Comparison of ENCODE assay signal across 9 cellular contexts in genomic region chr3:87260270-87260669, GRCh38. TPM values are rescaled to one million over a fixed set of nuclear protein-coding genes. Genes with fewer than 3 reads are reported as not detected.
DNase-seq lines count a peak whose midpoint lies in the region; ATAC-seq and TF ChIP-seq lines count a peak whose summit lies in the region.
"Had no signal": no experiment of that assay in that cellular context is flagged by ENCODE, and none has a peak within 500 bp of the region (broad histone marks: within the 10 kb centered on the region; RNA-seq: fewer than 3 reads in every experiment).

No MANE protein-coding gene starts in this region.

- ATAC-seq in GM18502 (IDR thresholded peaks at IDR 0.05; ENCODE audit: poor library complexity, unreplicated experiment) (peak; percentile 84), HG03103 (IDR thresholded peaks at IDR 0.05; ENCODE audit: low read depth, unreplicated experiment) (peak; percentile 73), left lung (peak; percentile 61), omental fat pad (ENCODE audit: low FRiP score) (no peak)

- no peaks in the 10 kb centered on the region for H3K9me3 Mint-ChIP-seq in Caco-2 (ENCODE audit: unreplicated experiment)
- H3K9me3 Mint-ChIP-seq: dendritic cell treated with granulocyte-macrophage colony-stimulating factor and Interleukin-4, amounts not matched to agents 40 ng/mL and 50 ng/mL, for 4 days had no signal

- intact Hi-C loops in Caco-2 (cut with micrococcal nuclease; ENCODE audit: unreplicated experiment), result loop anchor here (1.0 kb wide), 1 partner anchor 244 kb away; no protein-coding TSS in a partner anchor
- intact Hi-C loops in left lung (cut with DNase I), result no loop called here

- H3K4me1 Mint-ChIP-seq in Caco-2 (ENCODE audit: low read depth, unreplicated experiment), result no peaks in the 10 kb centered on the region

- POLR2A ChIA-PET in Caco-2 (lab: Charles Lee), result no interaction called here

- H3K4me3 ChIP-seq in Caco-2 (ENCODE audit: low read depth, low read length), result no peak overlapping the region
- no peak overlapping the region for H3K4me3 ChIP-seq in brain microvascular endothelial cell (ENCODE audit: low read depth, low read length)
- no peak overlapping the region for H3K4me3 ChIP-seq in left lung

- CTCF ChIA-PET in Caco-2 (lab: Charles Lee), result no interaction called here

- H3K9me3 ChIP-seq in Caco-2 (no peaks in the 10 kb centered on the region), left lung (no peaks in the 10 kb centered on the region)

- TF ChIP-seq CTCF in Caco-2 (IDR thresholded peaks at IDR 0.05; ENCODE audit: insufficient read depth in 1 of 2, low read depth in 1 of 2, low read length in 1 of 2, severe bottlenecking in 1 of 2, unreplicated experiment in 1 of 2) (peak; percentile 40 to 59), brain microvascular endothelial cell (IDR thresholded peaks at IDR 0.05; ENCODE audit: low read depth, low read length, missing control alignments) (peak; percentile 69), left lung (IDR thresholded peaks at IDR 0.05) (peak; percentile 64), omental fat pad (IDR thresholded peaks at IDR 0.05) (no peak)

- H3K27ac ChIP-seq in brain microvascular endothelial cell, result no peak overlapping the region
- no peak overlapping the region for H3K27ac ChIP-seq in left lung

- in situ Hi-C loops in brain microvascular endothelial cell (cut with HindIII; ENCODE audit: low pct_ligation_motif_present, low sequenced_read_pairs), result no loop called here

- no TSS peak for BruUV-seq in Caco-2 (replicated peaks; lab: Mats Ljungman, UMichigan)

- H3K27me3 ChIP-seq in Caco-2 (replicated peaks; ENCODE audit: control insufficient read depth, insufficient read depth, low read length) (no peaks in the 10 kb centered on the region), brain microvascular endothelial cell (replicated peaks) (no peaks in the 10 kb centered on the region), left lung (no peaks in the 10 kb centered on the region)

- no peak overlapping the region for H3K27ac Mint-ChIP-seq in Caco-2 (ENCODE audit: unreplicated experiment)
- H3K27ac Mint-ChIP-seq: dendritic cell treated with granulocyte-macrophage colony-stimulating factor and Interleukin-4, amounts not matched to agents 40 ng/mL and 50 ng/mL, for 4 days had no signal

- H3K36me3 ChIP-seq in Caco-2 (ENCODE audit: control insufficient read depth, insufficient read depth, low read length) (no peaks in the 10 kb centered on the region), brain microvascular endothelial cell (replicated peaks) (no peaks in the 10 kb centered on the region), left lung (no peaks in the 10 kb centered on the region)

- H3K4me1 ChIP-seq in Caco-2, result 0 out of 2 replicates have a peak, but pooled peaks cover 5% of the 10 kb centered on the region
- H3K4me1 ChIP-seq in left lung, result peaks cover 0 to 5% of the 10 kb centered on the region in 2 donors

- DNase-seq in Caco-2, result peak; percentile 42 to 49
- DNase-seq in RPMI7951 (ENCODE audit: low read depth), result peak; percentile 60
- DNase-seq in brain microvascular endothelial cell, result peak; percentile 57
- no peak for DNase-seq in left lung
- DNase-seq in stromal cell of bone marrow (ENCODE audit: low read depth), result peak; percentile 33
- no peak for DNase-seq in omental fat pad (ENCODE audit: low spot score)

- no peak overlapping the region for H3K4me3 Mint-ChIP-seq in Caco-2 (ENCODE audit: unreplicated experiment)
- H3K4me3 Mint-ChIP-seq: dendritic cell treated with granulocyte-macrophage colony-stimulating factor and Interleukin-4, amounts not matched to agents 40 ng/mL and 50 ng/mL, for 4 days had no signal

- H3K27me3 Mint-ChIP-seq in Caco-2 (ENCODE audit: insufficient read depth, unreplicated experiment), result no peaks in the 10 kb centered on the region
- H3K27me3 Mint-ChIP-seq: dendritic cell treated with granulocyte-macrophage colony-stimulating factor and Interleukin-4, amounts not matched to agents 40 ng/mL and 50 ng/mL, for 4 days had no signal

- peaks cover 12% of the 10 kb centered on the region for H3K36me3 Mint-ChIP-seq in Caco-2 (ENCODE audit: insufficient read depth, unreplicated experiment)

RNA-seq across cellular contexts. Expression of gene POU1F1, which starts 16.1 kb away (rescaled TPM):
- total RNA-seq in Caco-2 (2022), result not detected in 2 replicates
- total RNA-seq in RPMI7951 (2014; rRNA removed; shearing (Covaris generic)), result not detected in 2 replicates
- total RNA-seq in left lung, result not detected
- not detected for total RNA-seq in omental fat pad

RNA-seq across cellular contexts. Expression of gene CHMP2B, which starts 33.2 kb away (rescaled TPM):
- total RNA-seq in Caco-2 (2022) (45.4 and 52.4 TPM in 2 replicates), left lung (10 to 100 TPM; 41.1 to 47.4 TPM), omental fat pad (10 to 100 TPM; 25.5 to 31.6 (median 28.5) TPM)
- total RNA-seq in RPMI7951 (2014; rRNA removed; shearing (Covaris generic)), result 28.5 and 31.2 TPM in 2 replicates

Comparison
In these comparisons a context has a peak if more than half of its experiments do, and no peak if none do; other contexts are left out.
1. DNase-seq: peak in Caco-2 (2 of 2), RPMI7951 (single experiment), brain microvascular endothelial cell (single experiment) and stromal cell of bone marrow (single experiment); none in left lung (0 of 2) and omental fat pad (single experiment).
2. CTCF ChIP-seq: peak in Caco-2 (2 of 2), brain microvascular endothelial cell (single experiment) and left lung (2 of 2); none in omental fat pad (0 of 3).